Comparison of ENCODE assay signal across 1 cellular context in genomic region chr13:21603531-21604448, GRCh38.
TF ChIP-seq lines count a peak whose summit lies in the region.

TSS of gene MICU2 (minus strand) at chr13:21604170. CDS start at chr13:21604148, 22 bp downstream.

TF ChIP-seq in K562, 482 proteins besides CTCF, POLR2A, EP300 and RAD21 (continued from another document and continues in another):
- TF ChIP-seq ZNF354B (CRISPR knock-in tag; IDR thresholded peaks at IDR 0.05), result no peak
- no peak for TF ChIP-seq TEAD2 (tag; IDR thresholded peaks at IDR 0.05)
- TF ChIP-seq SAFB2 (IDR thresholded peaks at IDR 0.05; ENCODE audit: borderline replicate concordance, low read depth, low read length, severe bottlenecking), result no peak
- TF ChIP-seq MXD1 (CRISPR knock-in tag; IDR thresholded peaks at IDR 0.05; ENCODE audit: borderline replicate concordance, poor library complexity, severe bottlenecking), result no peak
- TF ChIP-seq TRIM28 (IDR thresholded peaks at IDR 0.05), result no peak; the same call in 1 of the 2 replicates
- no peak for TF ChIP-seq ZNF408 (CRISPR knock-in tag; IDR thresholded peaks at IDR 0.05; ENCODE audit: low read depth)
- TF ChIP-seq TAF7 (tag; IDR thresholded peaks at IDR 0.05), result peak; percentile 86
- peak; percentile 98 for TF ChIP-seq RBFOX2 (IDR thresholded peaks at IDR 0.05; ENCODE audit: low read depth, low read length)
- TF ChIP-seq ARID1B (IDR thresholded peaks at IDR 0.05), result no peak
- TF ChIP-seq POLR2AphosphoS5 (IDR thresholded peaks at IDR 0.05; ENCODE audit: control insufficient read depth, insufficient read depth, low read depth, low read length), result peak; percentile 76; the same call in 1 of the 2 replicates
- TF ChIP-seq U2AF1 (optimal IDR thresholded peaks at IDR 0.05; ENCODE audit: low read depth, low read length), result peak; percentile 59
- no peak for TF ChIP-seq TCFL5 (CRISPR knock-in tag; conservative IDR thresholded peaks at IDR 0.05)
- no peak; a peak in 1 of 4 replicates for TF ChIP-seq SIN3A (IDR thresholded peaks at IDR 0.05; ENCODE audit: borderline replicate concordance in 2 of 2, control insufficient read depth in 1 of 2, low read depth in 2 of 2, low read length in 2 of 2)
- no peak for TF ChIP-seq ZFP91 (CRISPR knock-in tag; IDR thresholded peaks at IDR 0.05)
- peak; percentile 46 for TF ChIP-seq NCOR1 (IDR thresholded peaks at IDR 0.05)
- TF ChIP-seq RBM34 (IDR thresholded peaks at IDR 0.05; ENCODE audit: borderline replicate concordance, insufficient read depth, low read length), result no peak
- no peak; the same call in 1 of the 2 replicates for TF ChIP-seq MAFF (IDR thresholded peaks at IDR 0.05; ENCODE audit: low read length)
- TF ChIP-seq PHF20 (IDR thresholded peaks at IDR 0.05; ENCODE audit: partially characterized antibody), result peak; percentile 96
- peak; percentile 45 for TF ChIP-seq GMEB1 (CRISPR knock-in tag; IDR thresholded peaks at IDR 0.05)
- no peak for TF ChIP-seq MEF2D (tag; conservative IDR thresholded peaks at IDR 0.05; ENCODE audit: low read depth)
- TF ChIP-seq EZH2 (IDR thresholded peaks at IDR 0.05; ENCODE audit: borderline replicate concordance, low read depth, low read length), result no peak
- no peak for TF ChIP-seq TSHZ1 (CRISPR knock-in tag; IDR thresholded peaks at IDR 0.05)
- no peak for TF ChIP-seq GATA2 (CRISPR knock-in tag; IDR thresholded peaks at IDR 0.05)
- no peak for TF ChIP-seq ZNF311 (CRISPR knock-in tag; IDR thresholded peaks at IDR 0.05)
- 0 out of 2 replicates have a peak, but pooled peaks have one; percentile 34 for TF ChIP-seq CREB1 (IDR thresholded peaks at IDR 0.05)
- no peak for TF ChIP-seq CREB1 (CRISPR knock-in tag; IDR thresholded peaks at IDR 0.05)
- TF ChIP-seq CHAMP1 (IDR thresholded peaks at IDR 0.05), result no peak; the same call in 1 of the 2 replicates
- peak; percentile 34; the same call in 1 of the 2 replicates for TF ChIP-seq SPI1 (IDR thresholded peaks at IDR 0.05; ENCODE audit: borderline replicate concordance, low read depth, low read length)
- peak; percentile 73; the same call in 1 of the 2 replicates for TF ChIP-seq RBM14 (IDR thresholded peaks at IDR 0.05; ENCODE audit: borderline replicate concordance, insufficient read depth, low read depth, low read length)
- no peak for TF ChIP-seq ZKSCAN1 (IDR thresholded peaks at IDR 0.05; ENCODE audit: low read depth, low read length)
- no peak for TF ChIP-seq ZNF140 (CRISPR knock-in tag; IDR thresholded peaks at IDR 0.05)
- no peak for TF ChIP-seq STAT5B (CRISPR knock-in tag; IDR thresholded peaks at IDR 0.05)
- TF ChIP-seq RB1 (IDR thresholded peaks at IDR 0.05; ENCODE audit: low read depth), result peak; percentile 62; the same call in 1 of the 2 replicates
- peak; percentile 85 for TF ChIP-seq EGR1 (conservative IDR thresholded peaks at IDR 0.05)
- peak; percentile 77; the same call in 1 of the 2 replicates for TF ChIP-seq THAP12 (CRISPR knock-in tag; IDR thresholded peaks at IDR 0.05)
- no peak for TF ChIP-seq ZC3H11A (IDR thresholded peaks at IDR 0.05; ENCODE audit: low read depth, low read length)
- peak; percentile 61 to 85; a peak in 3 of 4 replicates for TF ChIP-seq MAZ (CRISPR knock-in tag; conservative IDR thresholded peaks at IDR 0.05 in 1 of 2, IDR thresholded peaks at IDR 0.05 in 1 of 2)
- TF ChIP-seq KAT2B (IDR thresholded peaks at IDR 0.05; ENCODE audit: low read depth, low read length), result no peak
- peak; percentile 97 for TF ChIP-seq POLR2B (IDR thresholded peaks at IDR 0.05; ENCODE audit: low read depth, partially characterized antibody)
- TF ChIP-seq KLF1 (tag; IDR thresholded peaks at IDR 0.05), result no peak; the same call in 1 of the 2 replicates
- no peak for TF ChIP-seq ZNF318 (IDR thresholded peaks at IDR 0.05; ENCODE audit: borderline replicate concordance in 1 of 2, low read depth in 1 of 2)
